Comparison of ENCODE assay signal across 19 cellular contexts in genomic region chr15:48462688-48463087, GRCh38.
DNase-seq lines count a peak whose midpoint lies in the region; ATAC-seq and TF ChIP-seq lines count a peak whose summit lies in the region.
"Had no signal": no experiment of that assay in that cellular context is flagged by ENCODE, and none has a peak within 500 bp of the region (broad histone marks: within the 10 kb centered on the region; RNA-seq: fewer than 3 reads in every experiment).

No MANE protein-coding gene starts in this region.

- in situ Hi-C loops in HAP-1 (cut with MboI; ENCODE audit: low sequenced_read_pairs), result no loop called here

- POLR2A ChIA-PET in AG04450 (lab: Yijun Ruan, JAX), result no interaction called here

- H2AFZ ChIP-seq in osteoblast (ENCODE audit: low read length), result no peak overlapping the region

- no peaks in the 10 kb centered on the region for H3K9me3 Mint-ChIP-seq in HFFc6
- H3K9me3 Mint-ChIP-seq: CD4-positive, CD25-positive, alpha-beta regulatory T cell had no signal

- peaks cover 87% of the 10 kb centered on the region for H3K36me3 Mint-ChIP-seq in HFFc6 (ENCODE audit: low read depth)
- H3K36me3 Mint-ChIP-seq: CD4-positive, CD25-positive, alpha-beta regulatory T cell had no signal

- H3K4me3 ChIP-seq in AG04450 (ENCODE audit: low read depth, low read length) (no peak overlapping the region), osteoblast (ENCODE audit: insufficient read depth, low read length) (no peak overlapping the region), HAP-1 (no peak overlapping the region)

- no peaks in the 10 kb centered on the region for H3K27me3 ChIP-seq in AG04450 (ENCODE audit: control insufficient read depth, insufficient read depth, low read length)
- no peaks in the 10 kb centered on the region for H3K27me3 ChIP-seq in osteoblast (ENCODE audit: insufficient read depth, low read length)
- H3K27me3 ChIP-seq in HAP-1 (ENCODE audit: low read depth), result no peaks in the 10 kb centered on the region
- H3K27me3 ChIP-seq: BE2C had no signal

- no peak for ATAC-seq in HG02610 (IDR thresholded peaks at IDR 0.05; ENCODE audit: unreplicated experiment)
- ATAC-seq in HG03565 (IDR thresholded peaks at IDR 0.05; ENCODE audit: unreplicated experiment), result no peak
- ATAC-seq: HepG2 had no signal

- peak overlapping the region; percentile 1 for H3K4me3 Mint-ChIP-seq in HFFc6

- H3K9me3 ChIP-seq in AG04450 (ENCODE audit: control insufficient read depth, insufficient read depth, low read length) (no peaks in the 10 kb centered on the region), osteoblast (ENCODE audit: low read depth, low read length) (no peaks in the 10 kb centered on the region), HAP-1 (no peaks in the 10 kb centered on the region)

- no peak for DNase-seq in AG04450 (ENCODE audit: low read depth, low spot score)
- DNase-seq in HFFc6, result no peak
- no peak for DNase-seq in osteoblast (ENCODE audit: insufficient read length, low spot score, missing footprints)
- DNase-seq in NCI-H345 treated with DMSO at 0.1 percent for 48 hours (lab: John Stamatoyannopoulos, UW; ENCODE audit: unreplicated experiment), result no peak
- no peak for DNase-seq in HAP-1 (ENCODE audit: low spot score in 2 of 2)
- DNase-seq: 8988T; BE2C; C1 segment of cervical spinal cord; CD4-positive, CD25-positive, alpha-beta regulatory T cell; DMS153; DMS79; GDM1; GOT3; H7 had no signal

- H3K4me2 ChIP-seq in osteoblast (ENCODE audit: insufficient read depth, low read length), result no peak overlapping the region
- H3K4me2 ChIP-seq: KMS-11 had no signal

- TF ChIP-seq CTCF in AG04450 (IDR thresholded peaks at IDR 0.05; ENCODE audit: low read depth, low read length) (no peak), HFFc6 (IDR thresholded peaks at IDR 0.05) (no peak), VCaP (conservative IDR thresholded peaks at IDR 0.05) (no peak), osteoblast (IDR thresholded peaks at IDR 0.05; ENCODE audit: extremely low read depth, low read depth, low read length) (no peak)

- H3K79me2 ChIP-seq in osteoblast (ENCODE audit: insufficient read depth, low read length), result peaks cover 3% of the 10 kb centered on the region

- peaks cover 91% of the 10 kb centered on the region for H3K4me1 Mint-ChIP-seq in HFFc6 (ENCODE audit: low read depth)
- H3K4me1 Mint-ChIP-seq: CD4-positive, CD25-positive, alpha-beta regulatory T cell had no signal

- peak overlapping the region; percentile 57 for H3K27ac ChIP-seq in AG04450 (ENCODE audit: low read depth, low read length)
- peak overlapping the region; percentile 80 for H3K27ac ChIP-seq in VCaP
- H3K27ac ChIP-seq in osteoblast (ENCODE audit: low read depth, low read length), result peak overlapping the region; percentile 32
- H3K27ac ChIP-seq: KMS-11 had no signal

- peak overlapping the region; percentile 72 for H3K27ac Mint-ChIP-seq in HFFc6
- H3K27ac Mint-ChIP-seq: CD4-positive, CD25-positive, alpha-beta regulatory T cell had no signal

- CTCF ChIA-PET in AG04450 (lab: Charles Lee), result interaction anchor here (0.6 kb wide), 1 partner anchor 685 kb away, joined by 3 read pairs; no protein-coding TSS in a partner anchor

- H3K27me3 Mint-ChIP-seq in HFFc6 (ENCODE audit: insufficient read depth), result peaks cover 17% of the 10 kb centered on the region

- H3K36me3 ChIP-seq in osteoblast (ENCODE audit: insufficient read depth, low read length) (peaks cover 99% of the 10 kb centered on the region), HAP-1 (replicated peaks) (no peaks in the 10 kb centered on the region)
- H3K36me3 ChIP-seq: BE2C had no signal

- peaks cover 29% of the 10 kb centered on the region for H3K4me1 ChIP-seq in osteoblast (ENCODE audit: insufficient read depth, low read length)
- peaks cover 3% of the 10 kb centered on the region; the same call in 1 of the 2 replicates for H3K4me1 ChIP-seq in HAP-1
- H3K4me1 ChIP-seq: BE2C had no signal

- peaks cover 3% of the 10 kb centered on the region for H4K20me1 ChIP-seq in osteoblast (ENCODE audit: insufficient read depth, low read length)
